Comparison of ENCODE assay signal across 26 cellular contexts in genomic region chr6:154201708-154202107, GRCh38.
"Had no signal": no experiment of that assay in that cellular context is flagged by ENCODE, and none has a peak within 500 bp of the region (broad histone marks: within the 10 kb centered on the region; RNA-seq: fewer than 3 reads in every experiment).

No MANE protein-coding gene starts in this region.

- H3K36me3 ChIP-seq: left ventricle myocardium inferior, transverse colon, WERI-Rb-1 had no signal

- H3K9me2 ChIP-seq: SK-N-SH had no signal

- H3K27me3 Mint-ChIP-seq: activated CD4-positive, alpha-beta memory T cell treated with anti-CD3 and anti-CD28 coated beads, Interleukin-2, amount 10 ng/mL, durations not matched to agents 7 days and 5 days; activated CD8-positive, alpha-beta memory T cell treated with anti-CD3 and anti-CD28 coated beads, Interleukin-2, amount 10 ng/mL, durations not matched to agents 7 days and 5 days; central memory CD8-positive, alpha-beta T cell; T-helper 17 cell had no signal

- H2AFZ ChIP-seq: parathyroid adenoma had no signal

- H3K27ac Mint-ChIP-seq: activated CD4-positive, alpha-beta memory T cell treated with anti-CD3 and anti-CD28 coated beads, Interleukin-2, amount 10 ng/mL, durations not matched to agents 7 days and 5 days; activated CD8-positive, alpha-beta memory T cell treated with anti-CD3 and anti-CD28 coated beads, Interleukin-2, amount 10 ng/mL, durations not matched to agents 7 days and 5 days; activated T-cell treated with anti-CD3 and anti-CD28 coated beads, Interleukin-2, amount 50 U/mL, for 72 hours had no signal

- H3K4me1 Mint-ChIP-seq: neural crest cell had no signal

- H3K27ac ChIP-seq: left ventricle myocardium inferior, parathyroid adenoma, testis, WERI-Rb-1 had no signal

- H3K27me3 ChIP-seq: spleen, testis, transverse colon had no signal

- H3K4me2 ChIP-seq: SK-N-SH had no signal

- H3K4me3 ChIP-seq: left ventricle myocardium inferior, spleen, testis, transverse colon had no signal

- H3K4me1 ChIP-seq: left ventricle myocardium inferior, testis, transverse colon had no signal

- ATAC-seq: activated CD4-positive, CD25-positive, alpha-beta regulatory T cell treated with anti-CD3 and anti-CD28 coated beads, Interleukin-2, amount 50 U/mL, for 24 hours; activated CD8-positive, alpha-beta memory T cell treated with anti-CD3 and anti-CD28 coated beads, Interleukin-2, amount 10 ng/mL, durations not matched to agents 7 days and 5 days; activated T-cell treated with anti-CD3 and anti-CD28 coated beads, Interleukin-2, amount 50 U/mL, for 72 hours; stimulated activated naive CD8-positive, alpha-beta T cell treated with anti-CD3 and anti-CD28 coated beads, Interleukin-15, Interleukin-2, amounts not matched to agents 100 U/mL and 50 U/mL, for 24 hours; T-helper 17 cell had no signal

- H3K9me3 ChIP-seq: left ventricle myocardium inferior, SK-N-SH, spleen, testis, transverse colon had no signal

- DNase-seq: activated CD4-positive, alpha-beta memory T cell treated with anti-CD3 and anti-CD28 coated beads, Interleukin-2, amount 10 ng/mL, durations not matched to agents 7 days and 5 days; activated CD4-positive, alpha-beta T cell treated with anti-CD3 and anti-CD28 coated beads for 48 hours; activated CD8-positive, alpha-beta memory T cell treated with anti-CD3 and anti-CD28 coated beads, Interleukin-2, amount 10 ng/mL, durations not matched to agents 7 days and 5 days; activated effector memory CD4-positive, alpha-beta T cell treated with Interleukin-2 at 50 U/mL for 16 hours; activated naive CD4-positive, alpha-beta T cell treated with Interleukin-2 at 50 U/mL for 16 hours; activated T-cell treated with anti-CD3 and anti-CD28 coated beads for 4 hours; activated T-cell treated with anti-CD3 and anti-CD28 coated beads, Interleukin-2, amount 50 U/mL, for 72 hours; dermis blood vessel endothelial cell; effector CD4-positive, alpha-beta T cell; glutamatergic neuron; left ventricle myocardium inferior; mammary epithelial cell; occipital lobe; right cardiac atrium; SK-N-SH; spleen; stimulated activated naive CD8-positive, alpha-beta T cell treated with anti-CD3 and anti-CD28 coated beads, Interleukin-15, Interleukin-2, amounts not matched to agents 100 U/mL and 50 U/mL, for 24 hours; T-helper 17 cell; T1000; testis; transverse colon; WERI-Rb-1 had no signal

- H3K9me3 Mint-ChIP-seq: activated CD4-positive, alpha-beta memory T cell treated with anti-CD3 and anti-CD28 coated beads, Interleukin-2, amount 10 ng/mL, durations not matched to agents 7 days and 5 days; central memory CD8-positive, alpha-beta T cell had no signal

- H3K9ac ChIP-seq: parathyroid adenoma, SK-N-SH had no signal

- H3K79me2 ChIP-seq: parathyroid adenoma had no signal

- H3K4me3 Mint-ChIP-seq: activated CD4-positive, alpha-beta memory T cell treated with anti-CD3 and anti-CD28 coated beads, Interleukin-2, amount 10 ng/mL, durations not matched to agents 7 days and 5 days; activated CD8-positive, alpha-beta memory T cell treated with anti-CD3 and anti-CD28 coated beads, Interleukin-2, amount 10 ng/mL, durations not matched to agents 7 days and 5 days; activated T-cell treated with anti-CD3 and anti-CD28 coated beads, Interleukin-2, amount 50 U/mL, for 72 hours; central memory CD8-positive, alpha-beta T cell; neural crest cell; T-helper 17 cell had no signal
